ENCODE assay signal across 10 cellular contexts in the genomic region with DNA sequence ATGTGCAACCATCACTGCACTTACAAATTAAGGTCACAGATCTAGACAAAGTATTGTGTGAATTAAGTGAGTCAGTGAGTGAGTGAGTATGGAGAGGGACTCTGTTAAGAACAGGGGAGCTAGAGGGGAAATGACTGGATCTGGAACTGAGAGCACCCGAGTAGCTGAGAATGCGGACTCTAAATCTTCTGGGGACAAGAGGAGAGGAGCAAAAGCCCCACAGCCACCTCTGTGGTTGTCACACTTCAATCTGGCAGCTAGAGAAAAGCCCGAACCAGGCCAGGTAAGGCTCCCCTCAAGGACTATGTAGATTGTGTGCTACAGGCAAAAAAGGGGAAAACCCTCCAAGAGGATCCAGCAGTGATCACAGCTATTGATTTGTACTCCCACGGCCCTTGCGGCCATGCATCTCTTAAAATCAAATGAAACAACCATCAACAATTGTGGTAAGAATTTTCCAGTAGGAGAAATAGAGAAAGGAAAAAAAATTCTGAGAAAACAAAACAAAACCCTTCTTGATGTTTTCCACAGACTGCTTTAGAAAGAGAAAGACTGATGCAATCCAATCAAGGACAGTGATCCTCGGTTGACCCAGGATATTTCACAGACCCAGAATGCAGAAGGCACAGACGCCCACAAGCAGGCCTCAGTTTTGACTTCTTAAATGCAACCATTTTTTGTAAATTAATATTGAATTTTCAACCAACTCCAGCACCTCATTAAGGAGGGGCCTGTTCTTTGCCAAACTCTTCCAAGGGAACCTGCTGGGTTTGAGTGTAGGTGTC.
DNase-seq lines count a peak whose midpoint lies in the region; ATAC-seq and TF ChIP-seq lines count a peak whose summit lies in the region.
"Had no signal": no experiment of that assay in that cellular context is flagged by ENCODE, and none has a peak within 500 bp of the region (broad histone marks: within the 10 kb centered on the region; RNA-seq: fewer than 3 reads in every experiment).

No MANE protein-coding gene starts in this region.

- peak; percentile 40 for DNase-seq in GM20000 (ENCODE audit: low spot score)
- peak; percentile 59 for DNase-seq in fibroblast of gingiva (ENCODE audit: low read depth)
- DNase-seq in mesenteric fat pad (ENCODE audit: low spot score) = no peak
- DNase-seq: DMS79 treated with DMSO at 0.1 percent for 48 hours, WERI-Rb-1 had no signal

- ATAC-seq in GM18502 (IDR thresholded peaks at IDR 0.05; ENCODE audit: poor library complexity, unreplicated experiment) = peak; percentile 90
- ATAC-seq in HG03280 (IDR thresholded peaks at IDR 0.05; ENCODE audit: unreplicated experiment) = peak; percentile 62
- ATAC-seq in HG03378 (IDR thresholded peaks at IDR 0.05; ENCODE audit: unreplicated experiment) = no peak
- no peak for ATAC-seq in GM18519 (IDR thresholded peaks at IDR 0.05; ENCODE audit: low FRiP score, unreplicated experiment)
- no peak for ATAC-seq in HG03139 (IDR thresholded peaks at IDR 0.05; ENCODE audit: unreplicated experiment)

- no peak for TF ChIP-seq CTCF in GM20000 (IDR thresholded peaks at IDR 0.05; ENCODE audit: extremely low read depth, missing control alignments)

Comparison
In these comparisons a context has a peak if more than half of its experiments do, and no peak if none do; other contexts are left out.
1. ATAC-seq: peak in GM18502 (single experiment) and HG03280 (single experiment); none in HG03378 (single experiment), GM18519 (single experiment) and HG03139 (single experiment).